In genomic region chr4:62526671-62527070, GRCh38 we compare ENCODE assay signal across 29 cellular contexts.
"Had no signal": no experiment of that assay in that cellular context is flagged by ENCODE, and none has a peak within 500 bp of the region (broad histone marks: within the 10 kb centered on the region; RNA-seq: fewer than 3 reads in every experiment).

No MANE protein-coding gene starts in this region.

- H3K9me3 Mint-ChIP-seq: stimulated activated memory B cell treated with anti-CD40 and anti-IgM and Interleukin-4, amounts not matched to agents 10 μg/mL and 1 μg/mL and 100 μg/mL, for 72 hours had no signal

- H3K4me3 ChIP-seq: stomach, suprapubic skin, testis, thoracic aorta, thyroid gland, tibial artery, tibial nerve, transverse colon, upper lobe of left lung, upper lobe of right lung, uterus, vagina had no signal

- H3K36me3 ChIP-seq: stomach, suprapubic skin, thoracic aorta, thyroid gland, tibial artery, tibial nerve, transverse colon, upper lobe of left lung, upper lobe of right lung, uterus, vagina had no signal

- H3K27me3 ChIP-seq: stomach, suprapubic skin, testis, thyroid gland, tibial artery, tibial nerve, transverse colon, upper lobe of left lung, upper lobe of right lung, uterus, vagina had no signal

- DNase-seq: stimulated activated CD4-positive, alpha-beta T cell treated with anti-CD3 and anti-CD28 coated beads, Interleukin-2, amount 100 ng/mL, for 48 hours; stimulated activated CD4-positive, alpha-beta T cell treated with anti-CD3 and anti-CD28 coated beads, Interleukin-4, amount 100 ng/mL, for 1 hour; stimulated activated CD4-positive, alpha-beta T cell treated with anti-CD3 and anti-CD28 coated beads, Interleukin-4, amount 100 ng/mL, for 24 hours; stimulated activated CD4-positive, alpha-beta T cell treated with anti-CD3 and anti-CD28 coated beads, Interleukin-4, amount 100 ng/mL, for 4 hours; stimulated activated CD8-positive, alpha-beta memory T cell treated with anti-CD3 and anti-CD28 coated beads, Interleukin-4, amount 100 ng/mL, for 48 hours; stimulated activated naive B cell treated with anti-CD40 and anti-IgM and Interleukin-4, amounts not matched to agents 10 μg/mL and 1 μg/mL and 100 μg/mL, for 72 hours; stimulated activated naive CD4-positive, alpha-beta T cell; stimulated activated naive CD4-positive, alpha-beta T cell treated with Interleukin-2 at 50 U/mL for 16 hours; stimulated activated naive CD8-positive, alpha-beta T cell treated with anti-CD3 and anti-CD28 coated beads, Interleukin-15, amount 100 ng/mL, for 72 hours; stimulated activated naive CD8-positive, alpha-beta T cell treated with anti-CD3 and anti-CD28 coated beads, Interleukin-15, Interleukin-2, amounts not matched to agents 100 U/mL and 50 U/mL, for 24 hours; stomach; substantia nigra; testis; thyroid gland; tibial artery; transverse colon; trophoblast cell; upper lobe of left lung; upper lobe of right lung; uterus had no signal

- FAIRE-seq: urothelium cell line had no signal

- H3K27me3 Mint-ChIP-seq: stimulated activated memory B cell treated with anti-CD40 and anti-IgM and Interleukin-4, amounts not matched to agents 10 μg/mL and 1 μg/mL and 100 μg/mL, for 72 hours; stimulated activated naive B cell treated with anti-CD40 and anti-IgM and Interleukin-4, amounts not matched to agents 10 μg/mL and 1 μg/mL and 100 μg/mL, for 72 hours; stimulated activated naive CD8-positive, alpha-beta T cell treated with anti-CD3 and anti-CD28 coated beads, Interleukin-15, amount 100 ng/mL, for 72 hours; stimulated activated naive CD8-positive, alpha-beta T cell treated with anti-CD3 and anti-CD28 coated beads, Interleukin-15, Interleukin-2, amounts not matched to agents 100 ng/mL and 50 ng/mL, for 24 hours had no signal

- H3K4me3 Mint-ChIP-seq: stimulated activated effector memory CD8-positive, alpha-beta T cell treated with anti-CD3 and anti-CD28 coated beads, Interleukin-12 subunit alpha, Interleukin-12 subunit beta, amount 100 ng/mL, for 72 hours; stimulated activated memory B cell treated with anti-CD40 and anti-IgM and Interleukin-4, amounts not matched to agents 10 μg/mL and 1 μg/mL and 100 μg/mL, for 72 hours; stimulated activated naive B cell treated with anti-CD40 and anti-IgM and Interleukin-4, amounts not matched to agents 10 μg/mL and 1 μg/mL and 100 μg/mL, for 72 hours; stimulated activated naive CD8-positive, alpha-beta T cell treated with anti-CD3 and anti-CD28 coated beads, Interleukin-15, amount 100 ng/mL, for 72 hours; stimulated activated naive CD8-positive, alpha-beta T cell treated with anti-CD3 and anti-CD28 coated beads, Interleukin-15, Interleukin-2, amounts not matched to agents 100 ng/mL and 50 ng/mL, for 24 hours; type B pancreatic cell had no signal

- H3K4me1 Mint-ChIP-seq: stimulated activated effector memory CD8-positive, alpha-beta T cell treated with anti-CD3 and anti-CD28 coated beads, Interleukin-12 subunit alpha, Interleukin-12 subunit beta, amount 100 ng/mL, for 72 hours; stimulated activated memory B cell treated with anti-CD40 and anti-IgM and Interleukin-4, amounts not matched to agents 10 μg/mL and 1 μg/mL and 100 μg/mL, for 72 hours; stimulated activated naive B cell treated with anti-CD40 and anti-IgM and Interleukin-4, amounts not matched to agents 10 μg/mL and 1 μg/mL and 100 μg/mL, for 72 hours; stimulated activated naive CD8-positive, alpha-beta T cell treated with anti-CD3 and anti-CD28 coated beads, Interleukin-15, amount 100 ng/mL, for 72 hours had no signal

- H3K27ac Mint-ChIP-seq: stimulated activated effector memory CD8-positive, alpha-beta T cell treated with anti-CD3 and anti-CD28 coated beads, Interleukin-12 subunit alpha, Interleukin-12 subunit beta, amount 100 ng/mL, for 72 hours; stimulated activated memory B cell treated with anti-CD40 and anti-IgM and Interleukin-4, amounts not matched to agents 10 μg/mL and 1 μg/mL and 100 μg/mL, for 72 hours; stimulated activated naive B cell treated with anti-CD40 and anti-IgM and Interleukin-4, amounts not matched to agents 10 μg/mL and 1 μg/mL and 100 μg/mL, for 72 hours; stimulated activated naive CD8-positive, alpha-beta T cell treated with anti-CD3 and anti-CD28 coated beads, Interleukin-15, amount 100 ng/mL, for 72 hours; stimulated activated naive CD8-positive, alpha-beta T cell treated with anti-CD3 and anti-CD28 coated beads, Interleukin-15, Interleukin-2, amounts not matched to agents 100 ng/mL and 50 ng/mL, for 24 hours; type B pancreatic cell had no signal

- H3K4me1 ChIP-seq: suprapubic skin, testis, thyroid gland, tibial artery, tibial nerve, upper lobe of left lung, upper lobe of right lung, uterus, vagina had no signal

- H3K36me3 Mint-ChIP-seq: stimulated activated effector memory CD8-positive, alpha-beta T cell treated with anti-CD3 and anti-CD28 coated beads, Interleukin-12 subunit alpha, Interleukin-12 subunit beta, amount 100 ng/mL, for 72 hours; stimulated activated memory B cell treated with anti-CD40 and anti-IgM and Interleukin-4, amounts not matched to agents 10 μg/mL and 1 μg/mL and 100 μg/mL, for 72 hours; stimulated activated naive B cell treated with anti-CD40 and anti-IgM and Interleukin-4, amounts not matched to agents 10 μg/mL and 1 μg/mL and 100 μg/mL, for 72 hours; type B pancreatic cell had no signal

- H3K9me3 ChIP-seq: suprapubic skin, testis, thoracic aorta, thyroid gland, tibial nerve, transverse colon, upper lobe of right lung, uterus, vagina had no signal

- H3K27ac ChIP-seq: stomach, suprapubic skin, testis, thoracic aorta, thyroid gland, tibial artery, tibial nerve, transverse colon, upper lobe of left lung, upper lobe of right lung, uterus, vagina had no signal
